ENCODE assay signal across 9 cellular contexts in genomic region chr9:136996361-136997281, GRCh38. TPM values are rescaled to one million over a fixed set of nuclear protein-coding genes. Genes with fewer than 3 reads are reported as not detected.
DNase-seq lines count a peak whose midpoint lies in the region; TF ChIP-seq lines count a peak whose summit lies in the region.
"Had no signal": no experiment of that assay in that cellular context is flagged by ENCODE, and none has a peak within 500 bp of the region (broad histone marks: within the 10 kb centered on the region; RNA-seq: fewer than 3 reads in every experiment).

TSS of gene CLIC3 (minus strand) at chr9:136996568. CDS start at chr9:136996543, 25 bp downstream.

- no peak for TF ChIP-seq POLR2A in sigmoid colon (IDR thresholded peaks at IDR 0.05)

- no peak for TF ChIP-seq CTCF in sigmoid colon (IDR thresholded peaks at IDR 0.05)

- peaks cover 0 to 32% (median 11%) of the 10 kb centered on the region in 11 experiments; a peak in 14 of 22 replicates for H4K20me1 ChIP-seq in BLaER1 treated with 17β-estradiol and CSF1 and Interleukin-3, amounts not matched to agents 10 nM and 100 nM

- 7 to 15% methylated on average over 34 of the region's 34 CpGs for WGBS in sigmoid colon, 2 donors

- H3K4me2 ChIP-seq in BLaER1 treated with 17β-estradiol and CSF1 and Interleukin-3, amounts not matched to agents 10 nM and 100 nM, result peak within 1 kb of the TSS; percentile 81 to 93 (median 89)

- intact Hi-C loops in sigmoid colon (cut with DNase I), result loop anchor here (2.0 kb wide), 1 partner anchor 30 kb away; no protein-coding TSS in a partner anchor

- peak; percentile 44 for DNase-seq in KBM-7
- peak; percentile 22 for DNase-seq in activated T-cell treated with anti-CD3 and anti-CD28 coated beads for 24 hours (ENCODE audit: low read depth)
- DNase-seq in stimulated activated naive CD4-positive, alpha-beta T cell (lab: John Stamatoyannopoulos, UW), result peak in 4 of 6 experiments; percentile 20 to 43 (median 24)
- no peak for DNase-seq in NCI-H1436 treated with DMSO at 0.1 percent for 48 hours (lab: John Stamatoyannopoulos, UW)
- DNase-seq in sigmoid colon, result no peak
- DNase-seq in activated CD4-positive, CD25-positive, alpha-beta regulatory T cell treated with anti-CD3 and anti-CD28 coated beads, Interleukin-2, amount 50 U/mL, for 72 hours, result no peak

- H3K36me3 ChIP-seq in BLaER1 treated with 17β-estradiol and CSF1 and Interleukin-3, amounts not matched to agents 10 nM and 100 nM, result peaks cover 0 to 19% (median 8%) of the 10 kb centered on the region in 11 experiments; a peak in 10 of 22 replicates
- peaks cover 0 to 5% (median 3%) of the 10 kb centered on the region in 4 donors for H3K36me3 ChIP-seq in sigmoid colon

- peak within 1 kb of the TSS in 9 of 11 experiments; percentile 44 to 89 (median 76); a peak in 19 of 22 replicates for H3K27ac ChIP-seq in BLaER1 treated with 17β-estradiol and CSF1 and Interleukin-3, amounts not matched to agents 10 nM and 100 nM
- no peak within 1 kb of the TSS for H3K27ac ChIP-seq in sigmoid colon

- no peaks in the 10 kb centered on the region; a peak in 1 of 22 replicates for H3K27me3 ChIP-seq in BLaER1 treated with 17β-estradiol and CSF1 and Interleukin-3, amounts not matched to agents 10 nM and 100 nM
- H3K27me3 ChIP-seq in sigmoid colon, result peaks cover 26 to 58% (median 44%) of the 10 kb centered on the region in 3 donors

- no peak for TF ChIP-seq EP300 in sigmoid colon (IDR thresholded peaks at IDR 0.05)

- in situ Hi-C loops in KBM-7 (cut with MboI; ENCODE audit: low pct_unique_long_range_greater_than_20kb, low sequenced_read_pairs), result no loop called here

- peak within 1 kb of the TSS; percentile 47 to 71 (median 57); a peak in 19 of 22 replicates for H3K9ac ChIP-seq in BLaER1 treated with 17β-estradiol and CSF1 and Interleukin-3, amounts not matched to agents 10 nM and 100 nM

- peak within 1 kb of the TSS in 4 of 10 experiments; percentile 15 to 44 (median 32); a peak in 7 of 20 replicates for H3K4me3 ChIP-seq in BLaER1 treated with 17β-estradiol and CSF1 and Interleukin-3, amounts not matched to agents 10 nM and 100 nM
- peak within 1 kb of the TSS; percentile 34 for H3K4me3 ChIP-seq in iPS-18c (ENCODE audit: insufficient read depth, low read depth, low read length)
- H3K4me3 ChIP-seq in sigmoid colon, result no peak within 1 kb of the TSS
- H3K4me3 ChIP-seq: HAP-1 had no signal

- H3K9me3 ChIP-seq in BLaER1 treated with 17β-estradiol and CSF1 and Interleukin-3, amounts not matched to agents 10 nM and 100 nM (replicated peaks in 1 of 11), result no peaks in the 10 kb centered on the region
- H3K9me3 ChIP-seq in iPS-18c (ENCODE audit: control insufficient read depth, insufficient read depth, low read length), result no peaks in the 10 kb centered on the region
- no peaks in the 10 kb centered on the region for H3K9me3 ChIP-seq in sigmoid colon

- H3K4me1 ChIP-seq in BLaER1 treated with 17β-estradiol and CSF1 and Interleukin-3, amounts not matched to agents 10 nM and 100 nM, result peaks cover 68 to 88% (median 81%) of the 10 kb centered on the region in 10 experiments
- H3K4me1 ChIP-seq in sigmoid colon, result peaks cover 0 to 37% (median 33%) of the 10 kb centered on the region in 4 donors

RNA-seq across cellular contexts. Expression of gene CLIC3, which starts in this region (rescaled TPM):
- 1 to 10 TPM in 1 of 4 donors, not detected in 3; 1.4 TPM for total RNA-seq in sigmoid colon
- 1 to 10 TPM in 1 of 3 donors, not detected in 2; 4.7 TPM for polyA plus RNA-seq in sigmoid colon

Comparison
In these comparisons a context has a peak if more than half of its experiments do, and no peak if none do; other contexts are left out.
1. H3K27ac ChIP-seq: peak in BLaER1 treated with 17β-estradiol and CSF1 and Interleukin-3, amounts not matched to agents 10 nM and 100 nM (9 of 11); none in sigmoid colon (0 of 4).
2. DNase-seq: peak in KBM-7 (single experiment), activated T-cell treated with anti-CD3 and anti-CD28 coated beads for 24 hours (single experiment) and stimulated activated naive CD4-positive, alpha-beta T cell (4 of 6); none in NCI-H1436 treated with DMSO at 0.1 percent for 48 hours (single experiment), sigmoid colon (single experiment) and activated CD4-positive, CD25-positive, alpha-beta regulatory T cell treated with anti-CD3 and anti-CD28 coated beads, Interleukin-2, amount 50 U/mL, for 72 hours (single experiment).